13 cellular contexts compared by ENCODE assay signal in genomic region chr17:59627770-59628171, GRCh38. TPM values are rescaled to one million over a fixed set of nuclear protein-coding genes. Genes with fewer than 3 reads are reported as not detected.
A peak's percentile ranks its signal among the peaks of the same experiment; 100 is the strongest.
DNase-seq lines count a peak whose midpoint lies in the region; ATAC-seq and TF ChIP-seq lines count a peak whose summit lies in the region.
"Had no signal": no experiment of that assay in that cellular context is flagged by ENCODE, and none has a peak within 500 bp of the region (broad histone marks: within the 10 kb centered on the region; RNA-seq: fewer than 3 reads in every experiment).

No MANE protein-coding gene starts in this region.

- intact Hi-C loops in activated CD4-positive, alpha-beta memory T cell treated with anti-CD3 and anti-CD28 coated beads for 36 hours (cut with micrococcal nuclease), result no loop called here

- H3K4me3 ChIP-seq in NB4 (ENCODE audit: low read depth, low read length), result no peak overlapping the region
- H3K4me3 ChIP-seq: cardiac muscle cell, lung had no signal

- TF ChIP-seq CTCF in NB4 (IDR thresholded peaks at IDR 0.05; ENCODE audit: low read depth, low read length) (no peak), endothelial cell (IDR thresholded peaks at IDR 0.05; ENCODE audit: unreplicated experiment) (no peak)

- CTCF ChIA-PET in activated CD4-positive, alpha-beta memory T cell treated with anti-CD3 and anti-CD28 coated beads for 36 hours (lab: Charles Lee), result no interaction called here
- CTCF ChIA-PET in activated CD4-positive, alpha-beta memory T cell treated with anti-CD3 and anti-CD28 coated beads, Interleukin-2, amount 10 ng/mL, durations not matched to agents 7 days and 5 days (lab: Charles Lee), result no interaction called here

- H3K4me3 Mint-ChIP-seq in activated CD4-positive, alpha-beta memory T cell treated with anti-CD3 and anti-CD28 coated beads for 36 hours, result no peak overlapping the region
- H3K4me3 Mint-ChIP-seq in activated CD4-positive, alpha-beta memory T cell treated with anti-CD3 and anti-CD28 coated beads, Interleukin-2, amount 10 ng/mL, durations not matched to agents 7 days and 5 days, result no peak overlapping the region
- no peak overlapping the region for H3K4me3 Mint-ChIP-seq in endothelial cell (ENCODE audit: unreplicated experiment)
- peak overlapping the region; percentile 17 to 27 for H3K4me3 Mint-ChIP-seq in stimulated activated naive B cell treated with anti-CD40 and anti-IgM and Interleukin-4, amounts not matched to agents 10 μg/mL and 1 μg/mL and 100 μg/mL, for 72 hours

- H3K4me1 Mint-ChIP-seq in activated CD4-positive, alpha-beta memory T cell treated with anti-CD3 and anti-CD28 coated beads for 36 hours (ENCODE audit: low read depth), result peaks cover 72% of the 10 kb centered on the region
- H3K4me1 Mint-ChIP-seq in activated CD4-positive, alpha-beta memory T cell treated with anti-CD3 and anti-CD28 coated beads, Interleukin-2, amount 10 ng/mL, durations not matched to agents 7 days and 5 days, result peaks cover 67% of the 10 kb centered on the region
- peaks cover 19% of the 10 kb centered on the region for H3K4me1 Mint-ChIP-seq in endothelial cell (ENCODE audit: unreplicated experiment)
- H3K4me1 Mint-ChIP-seq in stimulated activated naive B cell treated with anti-CD40 and anti-IgM and Interleukin-4, amounts not matched to agents 10 μg/mL and 1 μg/mL and 100 μg/mL, for 72 hours, result peaks cover 25 to 60% of the 10 kb centered on the region in 2 donors

- POLR2A ChIA-PET in activated CD4-positive, alpha-beta memory T cell treated with anti-CD3 and anti-CD28 coated beads for 36 hours (lab: Charles Lee), result interaction anchor here (1.0 kb wide), 1 partner anchor 9 kb away, joined by 3 read pairs; no protein-coding TSS in a partner anchor
- POLR2A ChIA-PET in activated CD4-positive, alpha-beta memory T cell treated with anti-CD3 and anti-CD28 coated beads, Interleukin-2, amount 10 ng/mL, durations not matched to agents 7 days and 5 days (lab: Charles Lee), result interaction anchor here (0.7 to 1.7 kb wide), 3 partner anchors 10 to 62 kb away, joined by 3 to 7 read pairs (median 4); no protein-coding TSS in a partner anchor

- peak; percentile 84 to 96 for ATAC-seq in stimulated activated naive B cell treated with anti-CD40 and anti-IgM and Interleukin-4, amounts not matched to agents 10 μg/mL and 1 μg/mL and 100 μg/mL, for 72 hours (replicated peaks)
- ATAC-seq in GM19324 (IDR thresholded peaks at IDR 0.05; ENCODE audit: low FRiP score, unreplicated experiment), result no peak

- no peak for DNase-seq in activated CD4-positive, alpha-beta memory T cell treated with anti-CD3 and anti-CD28 coated beads for 36 hours
- no peak for DNase-seq in activated CD4-positive, alpha-beta memory T cell treated with anti-CD3 and anti-CD28 coated beads, Interleukin-2, amount 10 ng/mL, durations not matched to agents 7 days and 5 days
- DNase-seq in NB4 (ENCODE audit: low read depth), result peak; percentile 9
- DNase-seq in endothelial cell (ENCODE audit: low spot score), result no peak
- no peak for DNase-seq in stimulated activated naive B cell treated with anti-CD40 and anti-IgM and Interleukin-4, amounts not matched to agents 10 μg/mL and 1 μg/mL and 100 μg/mL, for 72 hours
- DNase-seq in GM03348 (ENCODE audit: low spot score), result no peak
- no peak for DNase-seq in COLO829 (ENCODE audit: low spot score)
- DNase-seq: activated CD8-positive, alpha-beta memory T cell treated with anti-CD3 and anti-CD28 coated beads, Interleukin-2, amount 50 U/mL, for 4 hours; glutamatergic neuron; retina had no signal

- no peak for TF ChIP-seq POLR2A in NB4 (IDR thresholded peaks at IDR 0.05; ENCODE audit: extremely low read depth, insufficient read length)

- H3K27me3 Mint-ChIP-seq in activated CD4-positive, alpha-beta memory T cell treated with anti-CD3 and anti-CD28 coated beads for 36 hours, result no peaks in the 10 kb centered on the region
- H3K27me3 Mint-ChIP-seq in activated CD4-positive, alpha-beta memory T cell treated with anti-CD3 and anti-CD28 coated beads, Interleukin-2, amount 10 ng/mL, durations not matched to agents 7 days and 5 days, result no peaks in the 10 kb centered on the region
- H3K27me3 Mint-ChIP-seq in endothelial cell (ENCODE audit: unreplicated experiment), result peaks cover 1% of the 10 kb centered on the region
- H3K27me3 Mint-ChIP-seq in stimulated activated naive B cell treated with anti-CD40 and anti-IgM and Interleukin-4, amounts not matched to agents 10 μg/mL and 1 μg/mL and 100 μg/mL, for 72 hours, result no peaks in the 10 kb centered on the region

- H3K9me3 Mint-ChIP-seq in activated CD4-positive, alpha-beta memory T cell treated with anti-CD3 and anti-CD28 coated beads for 36 hours, result no peaks in the 10 kb centered on the region
- no peaks in the 10 kb centered on the region for H3K9me3 Mint-ChIP-seq in activated CD4-positive, alpha-beta memory T cell treated with anti-CD3 and anti-CD28 coated beads, Interleukin-2, amount 10 ng/mL, durations not matched to agents 7 days and 5 days
- H3K9me3 Mint-ChIP-seq in endothelial cell (ENCODE audit: unreplicated experiment), result no peaks in the 10 kb centered on the region
- no peaks in the 10 kb centered on the region for H3K9me3 Mint-ChIP-seq in stimulated activated naive B cell treated with anti-CD40 and anti-IgM and Interleukin-4, amounts not matched to agents 10 μg/mL and 1 μg/mL and 100 μg/mL, for 72 hours

- H3K27ac Mint-ChIP-seq in activated CD4-positive, alpha-beta memory T cell treated with anti-CD3 and anti-CD28 coated beads for 36 hours, result peak overlapping the region; percentile 34
- no peak overlapping the region for H3K27ac Mint-ChIP-seq in activated CD4-positive, alpha-beta memory T cell treated with anti-CD3 and anti-CD28 coated beads, Interleukin-2, amount 10 ng/mL, durations not matched to agents 7 days and 5 days
- peak overlapping the region; percentile 67 for H3K27ac Mint-ChIP-seq in endothelial cell (ENCODE audit: unreplicated experiment)
- H3K27ac Mint-ChIP-seq in stimulated activated naive B cell treated with anti-CD40 and anti-IgM and Interleukin-4, amounts not matched to agents 10 μg/mL and 1 μg/mL and 100 μg/mL, for 72 hours, result peak overlapping the region; percentile 11

- peaks cover 24% of the 10 kb centered on the region for H3K36me3 Mint-ChIP-seq in activated CD4-positive, alpha-beta memory T cell treated with anti-CD3 and anti-CD28 coated beads for 36 hours
- H3K36me3 Mint-ChIP-seq in activated CD4-positive, alpha-beta memory T cell treated with anti-CD3 and anti-CD28 coated beads, Interleukin-2, amount 10 ng/mL, durations not matched to agents 7 days and 5 days (ENCODE audit: low read depth), result peaks cover 53% of the 10 kb centered on the region
- no peaks in the 10 kb centered on the region for H3K36me3 Mint-ChIP-seq in endothelial cell (ENCODE audit: low read depth, unreplicated experiment)
- peaks cover 22 to 24% of the 10 kb centered on the region in 2 donors for H3K36me3 Mint-ChIP-seq in stimulated activated naive B cell treated with anti-CD40 and anti-IgM and Interleukin-4, amounts not matched to agents 10 μg/mL and 1 μg/mL and 100 μg/mL, for 72 hours

RNA-seq across cellular contexts. Expression of gene CLTC, which starts 8.1 kb away (rescaled TPM):
- 100 to 1,000 TPM; 203 to 206 TPM for total RNA-seq in activated CD4-positive, alpha-beta memory T cell treated with anti-CD3 and anti-CD28 coated beads for 36 hours
- total RNA-seq in activated CD4-positive, alpha-beta memory T cell treated with anti-CD3 and anti-CD28 coated beads, Interleukin-2, amount 10 ng/mL, durations not matched to agents 7 days and 5 days, result 100 to 1,000 TPM; 156 to 163 TPM
- total RNA-seq in endothelial cell (ENCODE audit: unreplicated experiment), result 273 TPM

Comparison
In these comparisons a context has a peak if more than half of its experiments do, and no peak if none do; other contexts are left out.
1. H3K4me3 Mint-ChIP-seq: peak in stimulated activated naive B cell treated with anti-CD40 and anti-IgM and Interleukin-4, amounts not matched to agents 10 μg/mL and 1 μg/mL and 100 μg/mL, for 72 hours (2 of 2); none in activated CD4-positive, alpha-beta memory T cell treated with anti-CD3 and anti-CD28 coated beads for 36 hours (single experiment), activated CD4-positive, alpha-beta memory T cell treated with anti-CD3 and anti-CD28 coated beads, Interleukin-2, amount 10 ng/mL, durations not matched to agents 7 days and 5 days (single experiment) and endothelial cell (single experiment).